In the genomic region with DNA sequence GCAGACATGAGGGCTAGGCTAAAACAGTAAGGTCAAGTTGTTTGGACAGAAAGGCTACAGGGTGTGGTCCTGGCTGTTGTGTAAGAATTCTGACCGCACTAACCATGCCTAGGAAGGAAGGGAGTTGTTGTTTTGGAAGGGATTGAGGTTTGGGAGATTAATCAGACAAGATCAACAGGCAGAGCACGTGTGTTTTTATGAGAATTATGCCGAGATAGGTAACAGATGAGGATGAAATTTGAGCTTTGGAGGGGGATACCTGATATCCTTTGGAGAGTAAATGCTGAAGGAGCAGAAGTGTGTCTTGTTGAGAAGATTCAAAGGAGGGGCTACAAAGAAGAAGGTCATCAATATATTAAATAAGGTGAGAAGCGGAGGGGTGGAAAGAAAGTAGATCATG, we compare ENCODE assay signal across 1 cellular context.
TF ChIP-seq lines count a peak whose summit lies in the region.
"Not testable (repeated sequence)": the region's sequence is repeated elsewhere in the genome, so short reads cannot be mapped to it uniquely, and the experiment has no call there.

No MANE protein-coding gene starts in this region.

TF ChIP-seq in HepG2, 621 proteins besides CTCF, POLR2A, EP300 and RAD21:
- 0 out of 2 replicates have a peak, but pooled peaks have one; percentile 5 for TF ChIP-seq ZBTB40 (IDR thresholded peaks at IDR 0.05)
- not testable (repeated sequence) for TF ChIP-seq ZBTB40 (CRISPR knock-in tag; IDR thresholded peaks at IDR 0.05)
